ENCODE assay signal across 13 cellular contexts in the genomic region with DNA sequence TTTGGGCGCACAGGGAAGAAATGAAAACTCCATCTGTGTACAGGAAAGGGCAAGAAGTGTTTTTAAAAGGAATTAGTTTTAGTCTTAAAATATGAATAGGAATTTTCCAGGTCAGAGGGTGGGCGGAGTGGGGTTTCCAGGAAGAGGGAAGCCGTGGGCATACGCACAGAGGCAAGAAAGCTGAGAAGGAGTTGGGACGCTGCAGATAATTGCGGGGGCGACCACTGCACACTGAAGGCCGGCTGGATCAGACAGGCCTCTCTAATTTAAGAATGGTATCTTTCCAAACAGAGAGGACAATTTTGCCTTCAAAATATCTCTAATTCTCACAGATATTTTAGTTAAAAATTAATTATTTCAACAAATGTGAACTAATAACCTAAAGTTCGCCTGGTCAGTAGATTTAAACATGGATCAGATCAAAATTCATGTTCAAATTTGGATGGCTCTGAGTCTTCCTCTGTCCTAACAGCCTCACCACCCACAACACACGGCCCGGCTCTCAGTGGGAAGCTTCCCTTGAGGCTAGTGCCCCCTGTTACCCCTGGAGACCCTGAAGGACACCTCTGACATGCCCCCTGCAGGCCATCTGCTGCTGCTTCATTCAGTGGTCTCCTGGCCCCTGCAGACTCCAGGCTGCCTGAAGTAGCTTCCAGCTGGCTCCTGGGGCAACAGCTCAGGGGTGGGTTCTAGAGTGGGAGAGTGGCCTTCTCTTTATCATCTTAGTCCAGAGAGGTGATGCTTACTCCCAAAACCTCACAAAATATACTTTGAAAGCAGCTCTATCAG.
A peak's percentile ranks its signal among the peaks of the same experiment; 100 is the strongest.
DNase-seq lines count a peak whose midpoint lies in the region; ATAC-seq and TF ChIP-seq lines count a peak whose summit lies in the region.
"Had no signal": no experiment of that assay in that cellular context is flagged by ENCODE, and none has a peak within 500 bp of the region (broad histone marks: within the 10 kb centered on the region; RNA-seq: fewer than 3 reads in every experiment).

No MANE protein-coding gene starts in this region.

- H3K27ac ChIP-seq in left ventricle myocardium inferior (replicated peaks) (peak overlapping the region; percentile 57), RWPE1 (no peak overlapping the region)
- H3K27ac ChIP-seq: tibial nerve had no signal

- CTCF ChIA-PET in RWPE1 (lab: Yijun Ruan, JAX) = no interaction called here

- intact Hi-C loops in left ventricle myocardium inferior (cut with micrococcal nuclease) = no loop called here
- intact Hi-C loops in Right ventricle myocardium inferior (cut with DNase I) = no loop called here

- H3K9me3 Mint-ChIP-seq in type B pancreatic cell = no peaks in the 10 kb centered on the region

- TF ChIP-seq CTCF in left ventricle myocardium inferior (IDR thresholded peaks at IDR 0.05; ENCODE audit: borderline replicate concordance) (no peak), fibroblast of villous mesenchyme (IDR thresholded peaks at IDR 0.05; ENCODE audit: insufficient read depth, low read depth, low read length) (peak; percentile 32), type B pancreatic cell (conservative IDR thresholded peaks at IDR 0.05) (peak; percentile 41), RWPE1 (conservative IDR thresholded peaks at IDR 0.05; ENCODE audit: low read depth) (no peak)

- H3K36me3 ChIP-seq in left ventricle myocardium inferior (no peaks in the 10 kb centered on the region), NT2/D1 (ENCODE audit: insufficient read depth, insufficient read length, low read length) (no peaks in the 10 kb centered on the region)
- H3K36me3 ChIP-seq: right atrium auricular region, tibial nerve had no signal

- no peak overlapping the region for H3K4me3 Mint-ChIP-seq in type B pancreatic cell

- H3K4me1 ChIP-seq in left ventricle myocardium inferior (peaks cover 4% of the 10 kb centered on the region), NT2/D1 (ENCODE audit: insufficient read depth, insufficient read length) (no peaks in the 10 kb centered on the region)

- H3K27ac Mint-ChIP-seq in type B pancreatic cell = no peak overlapping the region

- POLR2A ChIA-PET in RWPE1 (lab: Yijun Ruan, JAX; ENCODE audit: low non-redundant PET) = no interaction called here

- peaks cover 13% of the 10 kb centered on the region for H3K27me3 Mint-ChIP-seq in type B pancreatic cell

- no peaks in the 10 kb centered on the region for H3K9me3 ChIP-seq in left ventricle myocardium inferior (replicated peaks)
- no peaks in the 10 kb centered on the region for H3K9me3 ChIP-seq in NT2/D1 (ENCODE audit: insufficient read depth, low read length)
- H3K9me3 ChIP-seq: right atrium auricular region, tibial nerve had no signal

- H3K27me3 ChIP-seq in left ventricle myocardium inferior (ENCODE audit: low read depth) = peaks cover 13% of the 10 kb centered on the region
- no peaks in the 10 kb centered on the region for H3K27me3 ChIP-seq in NT2/D1 (ENCODE audit: insufficient read depth, insufficient read length)
- H3K27me3 ChIP-seq: right atrium auricular region, tibial nerve had no signal

- no peak for ATAC-seq in Right ventricle myocardium inferior
- no peak for ATAC-seq in GM21515 (IDR thresholded peaks at IDR 0.05; ENCODE audit: unreplicated experiment)
- ATAC-seq: activated CD4-positive, CD25-positive, alpha-beta regulatory T cell treated with anti-CD3 and anti-CD28 coated beads, Interleukin-2, amount 50 U/mL, for 24 hours had no signal

- H3K9ac ChIP-seq in NT2/D1 (ENCODE audit: insufficient read length, low read depth) = no peak overlapping the region

- DNase-seq in left ventricle myocardium inferior = no peak
- no peak for DNase-seq in Right ventricle myocardium inferior (ENCODE audit: missing footprints)
- DNase-seq in NT2/D1 (ENCODE audit: low read depth, low spot score) = peak; percentile 23
- DNase-seq in fibroblast of villous mesenchyme (ENCODE audit: low read depth) = no peak
- DNase-seq in type B pancreatic cell (ENCODE audit: extremely low spot score, unreplicated experiment) = no peak
- DNase-seq in HuH-7.5 (ENCODE audit: low spot score) = no peak
- DNase-seq in RWPE1 (ENCODE audit: low spot score) = no peak
- DNase-seq: activated effector memory CD4-positive, alpha-beta T cell treated with Interleukin-2 at 50 U/mL for 16 hours; NCI-H446 had no signal

- H3K36me3 Mint-ChIP-seq in type B pancreatic cell = no peaks in the 10 kb centered on the region

- no peaks in the 10 kb centered on the region for H3K4me1 Mint-ChIP-seq in type B pancreatic cell (ENCODE audit: unreplicated experiment)

- no peak overlapping the region for H3K4me3 ChIP-seq in left ventricle myocardium inferior
- no peak overlapping the region for H3K4me3 ChIP-seq in NT2/D1 (ENCODE audit: insufficient read length, low read depth)
- H3K4me3 ChIP-seq in fibroblast of villous mesenchyme (ENCODE audit: low read depth, low read length) = no peak overlapping the region
- H3K4me3 ChIP-seq: right atrium auricular region, tibial nerve had no signal

Comparison
In these comparisons a context has a peak if more than half of its experiments do, and no peak if none do; other contexts are left out.
1. CTCF ChIP-seq: peak in fibroblast of villous mesenchyme (single experiment) and type B pancreatic cell (single experiment); none in left ventricle myocardium inferior (single experiment) and RWPE1 (single experiment).